In genomic region chr1:24551290-24551859, GRCh38 we compare ENCODE assay signal across 25 cellular contexts. TPM values are rescaled to one million over a fixed set of nuclear protein-coding genes. Genes with fewer than 3 reads are reported as not detected.
DNase-seq lines count a peak whose midpoint lies in the region; ATAC-seq, FAIRE-seq and TF ChIP-seq lines count a peak whose summit lies in the region.
"Had no signal": no experiment of that assay in that cellular context is flagged by ENCODE, and none has a peak within 500 bp of the region (broad histone marks: within the 10 kb centered on the region; RNA-seq: fewer than 3 reads in every experiment).

No MANE protein-coding gene starts in this region.

- peak overlapping the region; percentile 65 for H3K4me2 ChIP-seq in HepG2 (ENCODE audit: low read depth, low read length)

- intact Hi-C loops in HepG2 (cut with micrococcal nuclease; ENCODE audit: unreplicated experiment) (no loop called here), transverse colon (cut with DNase I; ENCODE audit: low total_unique reads) (no loop called here), vagina (cut with DNase I) (no loop called here)

- TF ChIP-seq EP300 in HepG2 (IDR thresholded peaks at IDR 0.05; ENCODE audit: low read depth in 2 of 2, low read length in 2 of 2) (no peak), HepG2 (CRISPR knock-in tag; IDR thresholded peaks at IDR 0.05; ENCODE audit: borderline replicate concordance) (no peak), transverse colon (IDR thresholded peaks at IDR 0.05; ENCODE audit: low read depth) (no peak)

- H3K9ac ChIP-seq in HepG2 (ENCODE audit: insufficient read depth, low read depth, low read length) = peak overlapping the region; percentile 72

- H3K9me3 ChIP-seq in HepG2 (ENCODE audit: low read length) = no peaks in the 10 kb centered on the region
- no peaks in the 10 kb centered on the region for H3K9me3 ChIP-seq in transverse colon
- no peaks in the 10 kb centered on the region for H3K9me3 ChIP-seq in vagina
- H3K9me3 ChIP-seq: right atrium auricular region, thoracic aorta had no signal

- TF ChIP-seq RAD21 in HepG2 (CRISPR knock-in tag; IDR thresholded peaks at IDR 0.05) = no peak

- POLR2A ChIA-PET in HepG2 (lab: Yijun Ruan, JAX) = no interaction called here

- 97% methylated on average over 9 of the region's 9 CpGs for WGBS in HepG2 (ENCODE audit: low lambda C conversion rate)
- 56 to 71% methylated on average over 1 to 9 of the region's 9 CpGs for WGBS in transverse colon (ENCODE audit: low coverage in 1 of 2), 2 donors

- TF ChIP-seq CTCF in HepG2 (CRISPR knock-in tag; IDR thresholded peaks at IDR 0.05) (no peak), transverse colon (IDR thresholded peaks at IDR 0.05) (no peak), vagina (IDR thresholded peaks at IDR 0.05) (no peak)

- H3K79me2 ChIP-seq in HepG2 (ENCODE audit: insufficient read depth, low read length) = no peaks in the 10 kb centered on the region

- DNase-seq in activated CD8-positive, alpha-beta memory T cell treated with anti-CD3 and anti-CD28 coated beads, Interleukin-2, amount 50 U/mL, for 48 hours = peak; percentile 15
- no peak for DNase-seq in activated CD8-positive, alpha-beta memory T cell treated with anti-CD3 and anti-CD28 coated beads, Interleukin-2, amount 50 U/mL, for 4 hours
- DNase-seq in RPMI8226 (peak; percentile 26), HepG2 (ENCODE audit: low spot score) (no peak), transverse colon (peak; percentile 44), NCI-H2227 treated with DMSO at 0.1 percent for 48 hours (lab: John Stamatoyannopoulos, UW) (no peak), vagina (ENCODE audit: extremely low spot score in 2 of 2) (no peak)
- DNase-seq: activated CD4-positive, alpha-beta T cell treated with anti-CD3 and anti-CD28 coated beads, Interleukin-2, amount 50 U/mL, for 48 hours; activated naive CD8-positive, alpha-beta T cell treated with anti-CD3 and anti-CD28 coated beads, Interleukin-2, amount 50 U/mL, for 24 hours; C1 segment of cervical spinal cord; head of caudate nucleus; left cardiac atrium; naive thymus-derived CD8-positive, alpha-beta T cell; NCI-H1092 treated with DMSO at 0.1 percent for 48 hours; NCI-H187 treated with DMSO at 0.1 percent for 48 hours; NCI-H446 treated with DMSO at 0.1 percent for 48 hours; stimulated activated CD4-positive, alpha-beta T cell treated with anti-CD3 and anti-CD28 coated beads, Interleukin-4, amount 100 ng/mL, for 4 hours; stimulated activated naive CD4-positive, alpha-beta T cell had no signal

- no peaks in the 10 kb centered on the region for H3K27me3 ChIP-seq in HepG2 (ENCODE audit: control insufficient read depth in 1 of 2, insufficient read depth in 2 of 2, low read length in 2 of 2)
- peaks cover 15% of the 10 kb centered on the region for H3K27me3 ChIP-seq in transverse colon
- no peaks in the 10 kb centered on the region for H3K27me3 ChIP-seq in vagina
- H3K27me3 ChIP-seq: right atrium auricular region had no signal

- ATAC-seq in HepG2 (no peak), HG02884 (IDR thresholded peaks at IDR 0.05; ENCODE audit: unreplicated experiment) (no peak)
- ATAC-seq: activated naive CD8-positive, alpha-beta T cell treated with anti-CD3 and anti-CD28 coated beads, Interleukin-2, amount 50 U/mL, for 24 hours; HCT116; left cardiac atrium; naive thymus-derived CD8-positive, alpha-beta T cell had no signal

- H3K36me3 ChIP-seq in HepG2 (replicated peaks in 1 of 2; ENCODE audit: control insufficient read depth in 1 of 2, insufficient read depth in 2 of 2, low read length in 2 of 2) = no peaks in the 10 kb centered on the region
- no peaks in the 10 kb centered on the region for H3K36me3 ChIP-seq in transverse colon
- H3K36me3 ChIP-seq in vagina = no peaks in the 10 kb centered on the region
- H3K36me3 ChIP-seq: right atrium auricular region, thoracic aorta had no signal

- in situ Hi-C loops in HepG2 (cut with HindIII; ENCODE audit: extremely low pct_ligation_motif_present, low pct_unique_long_range_greater_than_20kb) = no loop called here
- in situ Hi-C loops in transverse colon (cut with MboI; ENCODE audit: low pct_ligation_motif_present in 1 of 4, low pct_unique_long_range_greater_than_20kb in 1 of 4, low sequenced_read_pairs in 3 of 4) = no loop called here

- H3K4me3 ChIP-seq in HepG2 (replicated peaks in 1 of 3; ENCODE audit: insufficient read depth in 1 of 3, low read depth in 2 of 3, low read length in 3 of 3) = no peak overlapping the region
- H3K4me3 ChIP-seq in transverse colon = no peak overlapping the region
- no peak overlapping the region for H3K4me3 ChIP-seq in vagina
- H3K4me3 ChIP-seq: right atrium auricular region, thoracic aorta had no signal

- H3K27ac ChIP-seq in HepG2 (ENCODE audit: extremely low read length, insufficient read depth, low read length) (peak overlapping the region; percentile 92), transverse colon (no peak overlapping the region), vagina (no peak overlapping the region)
- H3K27ac ChIP-seq: HL-60, right atrium auricular region, thoracic aorta had no signal

- CTCF ChIA-PET in HepG2 (lab: Yijun Ruan, JAX; ENCODE audit: low intra/inter-chr PET ratio, low total read pairs) = no interaction called here

- H3K4me1 ChIP-seq in HepG2 (ENCODE audit: insufficient read depth, low read length) (peaks cover 88% of the 10 kb centered on the region), transverse colon (peaks cover 3 to 36% (median 6%) of the 10 kb centered on the region in 4 donors), vagina (peaks cover 9% of the 10 kb centered on the region)

- H2AFZ ChIP-seq in HepG2 (ENCODE audit: low read length) = no peak overlapping the region

- no peak for TF ChIP-seq POLR2A in HepG2 (IDR thresholded peaks at IDR 0.05; ENCODE audit: insufficient read depth in 1 of 2, low read depth in 2 of 2, low read length in 2 of 2)
- TF ChIP-seq POLR2A in transverse colon (IDR thresholded peaks at IDR 0.05) = no peak
- TF ChIP-seq POLR2A in vagina (IDR thresholded peaks at IDR 0.05) = no peak

- H4K20me1 ChIP-seq in HepG2 (ENCODE audit: insufficient read depth, low read length) = no peaks in the 10 kb centered on the region

- TSS peak; percentile 81 for BruUV-seq in HepG2 (replicated peaks; lab: Mats Ljungman, UMichigan)

- no peak for FAIRE-seq in HepG2 (lab: Jason Lieb, UNC)
- FAIRE-seq: GM19239 had no signal

TF ChIP-seq in HepG2, 621 proteins besides CTCF, POLR2A, EP300 and RAD21 (continues in another document):
- no peak for TF ChIP-seq ZNF724P (CRISPR knock-in tag; IDR thresholded peaks at IDR 0.05; ENCODE audit: borderline replicate concordance)
- peak; percentile 94 for TF ChIP-seq ZNF768 (CRISPR knock-in tag; IDR thresholded peaks at IDR 0.05)

RNA-seq across cellular contexts. Expression of gene NCMAP, which starts 4.5 kb away (rescaled TPM):
- total RNA-seq in HepG2 (2016; rRNA removed; fragmentation: Illumina TruSeq; extraction: Trizol) = 2.7 and 2.9 TPM in 2 replicates
- 1.1 and 1.7 TPM in 2 replicates for total RNA-seq in HepG2 (2016; cell fraction: cytosol; rRNA removed; fragmentation: Illumina TruSeq; extraction: Trizol; ENCODE audit: low read depth)
- total RNA-seq in HepG2 (2016; cell fraction: insoluble cytoplasmic fraction; rRNA removed; fragmentation: Illumina TruSeq; extraction: Trizol) = 2.5 and 2.7 TPM in 2 replicates
- total RNA-seq in HepG2 (2016; cell fraction: membrane; rRNA removed; fragmentation: Illumina TruSeq; extraction: Trizol) = 3.6 and 4.1 TPM in 2 replicates
- total RNA-seq in HepG2 (2016; cell fraction: nucleus; rRNA removed; fragmentation: Illumina TruSeq; extraction: Trizol) = 1.3 and 1.7 TPM in 2 replicates
- 20.0 and 22.0 TPM in 2 replicates for polyA plus RNA-seq in HepG2 (2011; rRNA removed)
- polyA plus RNA-seq in HepG2 (2011; cell fraction: cytosol; rRNA removed) = 16.3 and 22.0 TPM in 2 replicates
- 6.2 and 8.2 TPM in 2 replicates for polyA plus RNA-seq in HepG2 (2011; cell fraction: nucleus; rRNA removed)
- 9.9 and 19.2 TPM in 2 replicates for polyA plus RNA-seq in HepG2 (2012)
- 1.1 and 1.6 TPM in 2 replicates for polyA plus RNA-seq in HepG2 (2016; cell fraction: cytosol; fragmentation: Illumina TruSeq; extraction: Trizol; ENCODE audit: low read depth)
- 2.0 and 2.2 TPM in 2 replicates for polyA plus RNA-seq in HepG2 (2016; cell fraction: insoluble cytoplasmic fraction; fragmentation: Illumina TruSeq; extraction: Trizol; ENCODE audit: low read depth)
- polyA plus RNA-seq in HepG2 (2016; cell fraction: membrane; fragmentation: Illumina TruSeq; extraction: Trizol; ENCODE audit: low read depth) = 2.3 and 3.2 TPM in 2 replicates
- polyA plus RNA-seq in HepG2 (2016; cell fraction: nucleus; fragmentation: Illumina TruSeq; extraction: Trizol; ENCODE audit: insufficient read depth, low read depth) = 2.1 and 2.3 TPM in 2 replicates
- 28.8 TPM in 1 of 2 replicates, not detected in the other for polyA minus RNA-seq in HepG2 (2011; rRNA and poly(A)+ RNA removed; ENCODE audit: low replicate concordance)
- 13.1 and 18.4 TPM in 2 replicates for polyA minus RNA-seq in HepG2 (2011; cell fraction: cytosol; rRNA and poly(A)+ RNA removed)
- polyA minus RNA-seq in HepG2 (2011; cell fraction: nucleus; rRNA and poly(A)+ RNA removed) = 6.2 and 9.0 TPM in 2 replicates
- total RNA-seq in transverse colon = 1 to 10 TPM in 2 of 4 donors, under 1 TPM in 1, not detected in 1; 0.37 to 2.2 (median 1.4) TPM
- 0.25 TPM for total RNA-seq in vagina
- total RNA-seq: osteocyte had no signal

RNA-seq across cellular contexts. Expression of gene RCAN3, which starts 48.7 kb away (rescaled TPM):
- 13.3 and 13.6 TPM in 2 replicates for total RNA-seq in HepG2 (2016; rRNA removed; fragmentation: Illumina TruSeq; extraction: Trizol)
- total RNA-seq in HepG2 (2016; cell fraction: cytosol; rRNA removed; fragmentation: Illumina TruSeq; extraction: Trizol; ENCODE audit: low read depth) = 11.1 and 12.8 TPM in 2 replicates
- total RNA-seq in HepG2 (2016; cell fraction: insoluble cytoplasmic fraction; rRNA removed; fragmentation: Illumina TruSeq; extraction: Trizol) = 12.7 and 13.1 TPM in 2 replicates
- 11.4 and 12.2 TPM in 2 replicates for total RNA-seq in HepG2 (2016; cell fraction: membrane; rRNA removed; fragmentation: Illumina TruSeq; extraction: Trizol)
- 6.8 and 7.8 TPM in 2 replicates for total RNA-seq in HepG2 (2016; cell fraction: nucleus; rRNA removed; fragmentation: Illumina TruSeq; extraction: Trizol)
- 10.9 and 12.2 TPM in 2 replicates for polyA plus RNA-seq in HepG2 (2011; rRNA removed)
- 7.5 and 10.9 TPM in 2 replicates for polyA plus RNA-seq in HepG2 (2011; cell fraction: cytosol; rRNA removed)
- 5.9 and 6.3 TPM in 2 replicates for polyA plus RNA-seq in HepG2 (2011; cell fraction: nucleus; rRNA removed)
- 8.9 and 12.1 TPM in 2 replicates for polyA plus RNA-seq in HepG2 (2012)
- polyA plus RNA-seq in HepG2 (2016; cell fraction: cytosol; fragmentation: Illumina TruSeq; extraction: Trizol; ENCODE audit: low read depth) = 5.1 and 5.8 TPM in 2 replicates
- polyA plus RNA-seq in HepG2 (2016; cell fraction: insoluble cytoplasmic fraction; fragmentation: Illumina TruSeq; extraction: Trizol; ENCODE audit: low read depth) = 11.8 and 14.0 TPM in 2 replicates
- 9.8 and 11.1 TPM in 2 replicates for polyA plus RNA-seq in HepG2 (2016; cell fraction: membrane; fragmentation: Illumina TruSeq; extraction: Trizol; ENCODE audit: low read depth)
- polyA plus RNA-seq in HepG2 (2016; cell fraction: nucleus; fragmentation: Illumina TruSeq; extraction: Trizol; ENCODE audit: insufficient read depth, low read depth) = 11.0 and 12.1 TPM in 2 replicates
- polyA minus RNA-seq in HepG2 (2011; rRNA and poly(A)+ RNA removed; ENCODE audit: low replicate concordance) = 5.6 and 20.2 TPM in 2 replicates
- 12.3 and 12.5 TPM in 2 replicates for polyA minus RNA-seq in HepG2 (2011; cell fraction: cytosol; rRNA and poly(A)+ RNA removed)
- 4.2 and 8.7 TPM in 2 replicates for polyA minus RNA-seq in HepG2 (2011; cell fraction: nucleus; rRNA and poly(A)+ RNA removed)
- total RNA-seq in transverse colon = 10 to 100 TPM in 2 of 4 donors, 1 to 10 TPM in 2; 6.4 to 17.5 (median 11.3) TPM
- 11.3 TPM for total RNA-seq in vagina

Comparison
In these comparisons a context has a peak if more than half of its experiments do, and no peak if none do; other contexts are left out.
1. DNase-seq: peak in activated CD8-positive, alpha-beta memory T cell treated with anti-CD3 and anti-CD28 coated beads, Interleukin-2, amount 50 U/mL, for 48 hours (single experiment), RPMI8226 (single experiment) and transverse colon (single experiment); none in activated CD8-positive, alpha-beta memory T cell treated with anti-CD3 and anti-CD28 coated beads, Interleukin-2, amount 50 U/mL, for 4 hours (single experiment), HepG2 (single experiment), NCI-H2227 treated with DMSO at 0.1 percent for 48 hours (single experiment) and vagina (0 of 2).